In genomic region chr11:75792997-75793800, GRCh38 we compare ENCODE assay signal across 18 cellular contexts. TPM values are rescaled to one million over a fixed set of nuclear protein-coding genes. Genes with fewer than 3 reads are reported as not detected.
A peak's percentile ranks its signal among the peaks of the same experiment; 100 is the strongest.
DNase-seq lines count a peak whose midpoint lies in the region; ATAC-seq and TF ChIP-seq lines count a peak whose summit lies in the region.
"Had no signal": no experiment of that assay in that cellular context is flagged by ENCODE, and none has a peak within 500 bp of the region (broad histone marks: within the 10 kb centered on the region; RNA-seq: fewer than 3 reads in every experiment).

No MANE protein-coding gene starts in this region.

- H3K4me3 ChIP-seq in right cardiac atrium (ENCODE audit: low read length): no peak overlapping the region
- no peak overlapping the region for H3K4me3 ChIP-seq in subcutaneous abdominal adipose tissue (ENCODE audit: low read depth in 1 of 5, low read length in 5 of 5)
- H3K4me3 ChIP-seq: GM23338, SJSA1 had no signal

- H3K4me1 ChIP-seq in right cardiac atrium (ENCODE audit: control insufficient read depth, insufficient read depth, low read length) (no peaks in the 10 kb centered on the region), subcutaneous abdominal adipose tissue (ENCODE audit: control insufficient read depth in 5 of 5, insufficient read depth in 5 of 5, low read length in 5 of 5) (peaks cover 5 to 72% (median 36%) of the 10 kb centered on the region in 5 donors)
- H3K4me1 ChIP-seq: SJSA1 had no signal

- peak; percentile 80 for DNase-seq in Right ventricle myocardium superior
- DNase-seq in right cardiac atrium: peak in 2 of 3 donors; percentile 60 to 75
- no peak for DNase-seq in nephron progenitor cell
- DNase-seq in NCI-H2171 treated with DMSO at 0.1 percent for 48 hours (lab: John Stamatoyannopoulos, UW): no peak
- DNase-seq: Calu3; CD4-positive, alpha-beta T cell; KBM-7; MV-4-11; NCI-H1417; NCI-H1930; NCI-H2171 had no signal

- peaks cover 21% of the 10 kb centered on the region for H3K27me3 Mint-ChIP-seq in nephron progenitor cell (ENCODE audit: low read depth, poor library complexity)
- H3K27me3 Mint-ChIP-seq: CD4-positive, alpha-beta T cell had no signal

- H3K4me1 Mint-ChIP-seq in nephron progenitor cell: peaks cover 12% of the 10 kb centered on the region

- H3K36me3 ChIP-seq in subcutaneous abdominal adipose tissue (ENCODE audit: control insufficient read depth in 5 of 5, insufficient read depth in 5 of 5, low read length in 5 of 5): peaks cover under 1 to 84% (median 67%) of the 10 kb centered on the region in 5 donors
- H3K36me3 ChIP-seq: SJSA1 had no signal

- TF ChIP-seq CTCF in nephron progenitor cell (IDR thresholded peaks at IDR 0.05): no peak

- H3K9me3 Mint-ChIP-seq in nephron progenitor cell: no peaks in the 10 kb centered on the region
- H3K9me3 Mint-ChIP-seq: CD4-positive, alpha-beta T cell; GM23338 had no signal

- H3K27ac Mint-ChIP-seq in nephron progenitor cell: peak overlapping the region; percentile 29
- H3K27ac Mint-ChIP-seq: CD4-positive, alpha-beta T cell; GM23338 had no signal

- no peaks in the 10 kb centered on the region for H3K9me3 ChIP-seq in right cardiac atrium (ENCODE audit: control insufficient read depth, low read length)
- no peaks in the 10 kb centered on the region for H3K9me3 ChIP-seq in subcutaneous abdominal adipose tissue (ENCODE audit: control insufficient read depth in 5 of 5, low read length in 5 of 5)
- H3K9me3 ChIP-seq: SJSA1 had no signal

- intact Hi-C loops in Right ventricle myocardium superior (cut with DNase I): no loop called here
- intact Hi-C loops in right cardiac atrium (cut with DNase I): no loop called here

- ATAC-seq in Right ventricle myocardium superior (ENCODE audit: poor library complexity) (peak; percentile 76), right cardiac atrium (peak in 1 of 2 donors; percentile 38), GM18870 (IDR thresholded peaks at IDR 0.05; ENCODE audit: unreplicated experiment) (no peak), HG03159 (IDR thresholded peaks at IDR 0.05; ENCODE audit: unreplicated experiment) (no peak)
- ATAC-seq: GM23338, PC-3 had no signal

- no peaks in the 10 kb centered on the region for H3K36me3 Mint-ChIP-seq in nephron progenitor cell (ENCODE audit: low read depth)

- H3K9ac ChIP-seq in subcutaneous abdominal adipose tissue (ENCODE audit: low read length in 5 of 5): no peak overlapping the region

- no peaks in the 10 kb centered on the region for H3K27me3 ChIP-seq in right cardiac atrium (ENCODE audit: control insufficient read depth, insufficient read depth)
- H3K27me3 ChIP-seq in subcutaneous abdominal adipose tissue (ENCODE audit: control insufficient read depth in 5 of 5, insufficient read depth in 4 of 5, low read length in 5 of 5): no peaks in the 10 kb centered on the region
- H3K27me3 ChIP-seq: SJSA1 had no signal

- H3K4me3 Mint-ChIP-seq in nephron progenitor cell: no peak overlapping the region
- H3K4me3 Mint-ChIP-seq: CD4-positive, alpha-beta T cell; GM23338 had no signal

- 65% methylated on average over 12 of the region's 12 CpGs for WGBS in right cardiac atrium

- H3K27ac ChIP-seq in right cardiac atrium (ENCODE audit: low read length) (peak overlapping the region; percentile 40), subcutaneous abdominal adipose tissue (ENCODE audit: low read depth, low read length) (peak overlapping the region; percentile 61)
- H3K27ac ChIP-seq: RWPE1, SJSA1 had no signal

RNA-seq across cellular contexts. Expression of gene UVRAG, which starts 21.8 kb away (rescaled TPM):
- total RNA-seq in Right ventricle myocardium superior (14.7 TPM), right cardiac atrium (10 to 100 TPM; 12.6 to 18.5 (median 14.0) TPM)
- 5.5 TPM for polyA plus RNA-seq in right cardiac atrium

RNA-seq across cellular contexts. Expression of gene DGAT2, which starts 24.6 kb away (rescaled TPM):
- total RNA-seq in Right ventricle myocardium superior (20.7 TPM), right cardiac atrium (10 to 100 TPM in 2 of 4 donors, 1 to 10 TPM in 2; 5.7 to 18.0 (median 10.4) TPM)
- polyA plus RNA-seq in right cardiac atrium: 23.4 TPM
- total RNA-seq: SJSA1 had no signal

Comparison
In these comparisons a context has a peak if more than half of its experiments do, and no peak if none do; other contexts are left out.
1. DNase-seq: peak in Right ventricle myocardium superior (single experiment) and right cardiac atrium (2 of 3); none in nephron progenitor cell (single experiment) and NCI-H2171 treated with DMSO at 0.1 percent for 48 hours (single experiment).